In the genomic region with DNA sequence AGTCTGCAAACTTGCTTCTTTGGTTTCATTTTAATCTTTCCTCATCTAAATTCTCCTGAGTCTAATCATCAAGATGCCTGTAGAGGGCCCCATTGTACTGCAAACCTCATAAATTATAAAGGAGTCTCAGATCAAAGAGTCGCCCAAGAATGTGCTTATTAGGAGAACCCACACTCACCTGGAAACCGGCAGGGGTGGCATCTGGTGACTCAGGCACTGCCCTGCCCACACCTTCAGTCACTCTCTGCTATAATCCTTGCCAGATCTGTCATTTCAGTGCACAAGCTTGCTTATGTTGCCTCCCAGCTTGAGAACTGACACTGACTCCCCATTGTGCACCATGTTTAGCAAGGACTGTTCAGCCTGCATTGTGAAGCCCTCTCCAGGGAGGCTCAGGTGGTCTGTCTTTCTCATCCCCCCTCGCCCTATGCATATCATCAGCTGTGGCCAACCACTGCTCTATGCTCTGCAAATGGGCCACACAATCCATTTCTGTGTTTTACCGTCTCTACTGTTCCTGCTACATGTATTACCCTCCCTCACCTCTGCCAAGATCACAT, we compare ENCODE assay signal across 8 cellular contexts. TPM values are rescaled to one million over a fixed set of nuclear protein-coding genes. Genes with fewer than 3 reads are reported as not detected.
A peak's percentile ranks its signal among the peaks of the same experiment; 100 is the strongest.
DNase-seq lines count a peak whose midpoint lies in the region; ATAC-seq, FAIRE-seq and TF ChIP-seq lines count a peak whose summit lies in the region.

No MANE protein-coding gene starts in this region.

- H3K4me3 ChIP-seq in HL-60 (replicated peaks; ENCODE audit: insufficient read depth, low read length) (no peak overlapping the region), GM12878 (no peak overlapping the region), MG63 (no peak overlapping the region)

- TF ChIP-seq CTCF in HL-60 (IDR thresholded peaks at IDR 0.05; ENCODE audit: insufficient read depth, low read length) (peak; percentile 21), GM12878 (IDR thresholded peaks at IDR 0.05 in 2 of 3, conservative IDR thresholded peaks at IDR 0.05 in 1 of 3; ENCODE audit: control insufficient read depth in 2 of 3, extremely low read depth in 1 of 3, insufficient read depth in 1 of 3, low read depth in 3 of 3, low read length in 3 of 3) (peak; percentile 39 to 58 (median 50); a peak in 5 of 6 replicates)

- H3K9ac ChIP-seq in GM12878 (ENCODE audit: control insufficient read depth, insufficient read depth, low read length), result no peak overlapping the region

- CTCF ChIA-PET in GM12878 (lab: Yijun Ruan, JAX), result interaction anchor here (0.5 to 3.7 kb wide), 36 partner anchors 12 to 1527 kb away, joined by 3 to 47 read pairs (median 5); a partner anchor contains a TSS

- peak; percentile 89 for TF ChIP-seq RAD21 in GM12878 (IDR thresholded peaks at IDR 0.05; ENCODE audit: insufficient read depth, low read depth, low read length)

- RAD21 ChIA-PET in GM12878 (lab: Charles Lee; ENCODE audit: unreplicated experiment), result interaction anchor here (1.6 to 4.0 kb wide), 6 partner anchors 57 to 354 kb away, joined by 5 to 22 read pairs (median 7); no protein-coding TSS in a partner anchor

- TF ChIP-seq POLR2A in GM12878 (IDR thresholded peaks at IDR 0.05; ENCODE audit: low read depth, low read length), result no peak

- no peak for TF ChIP-seq EP300 in GM12878 (IDR thresholded peaks at IDR 0.05; ENCODE audit: borderline replicate concordance in 1 of 2, control insufficient read depth in 1 of 2, low read depth in 2 of 2, low read length in 2 of 2)

- peak overlapping the region; percentile 18; the same call in 1 of the 2 replicates for H3K4me2 ChIP-seq in GM12878 (ENCODE audit: control insufficient read depth, insufficient read depth)

- 13% methylated on average over 4 of the region's 4 CpGs for WGBS in GM12878 (ENCODE audit: insufficient coverage, insufficient replicate concordance, low lambda C conversion rate, missing lambda C conversion rate)

- POLR2A ChIA-PET in GM12878 (lab: Charles Lee), result no interaction called here

- no peaks in the 10 kb centered on the region for H3K36me3 ChIP-seq in GM12878 (ENCODE audit: control insufficient read depth in 2 of 2, insufficient read depth in 2 of 2, low read length in 1 of 2)
- H3K36me3 ChIP-seq in MG63, result no peaks in the 10 kb centered on the region

- H3K27ac ChIP-seq in HL-60 (replicated peaks) (no peak overlapping the region), GM12878 (ENCODE audit: control insufficient read depth, insufficient read depth) (no peak overlapping the region)

- in situ Hi-C loops in GM12878 (cut with MboI), result loop anchor here (5.0 kb wide), 1 partner anchor 352 kb away; no protein-coding TSS in a partner anchor

- no peaks in the 10 kb centered on the region for H3K4me1 ChIP-seq in GM12878 (ENCODE audit: control insufficient read depth, insufficient read depth, low read length)

- ATAC-seq in GM21381 (IDR thresholded peaks at IDR 0.05; ENCODE audit: unreplicated experiment), result peak; percentile 79
- peak; percentile 90 for ATAC-seq in GM12878

- peak; percentile 35 for FAIRE-seq in GM12878 (lab: Jason Lieb, UNC)

- intact Hi-C loops in GM12878 (cut with micrococcal nuclease; ENCODE audit: unreplicated experiment), result loop anchor here (1.0 to 2.0 kb wide), 4 partner anchors 50 to 351 kb away; no protein-coding TSS in a partner anchor

- H2AFZ ChIP-seq in GM12878 (ENCODE audit: control insufficient read depth, low read depth, low read length), result no peak overlapping the region

- H3K27me3 ChIP-seq in HL-60 (ENCODE audit: insufficient read depth, poor library complexity, severe bottlenecking) (no peaks in the 10 kb centered on the region), GM12878 (replicated peaks in 1 of 2; ENCODE audit: control insufficient read depth in 2 of 2, insufficient read depth in 2 of 2, low read length in 1 of 2) (0 out of 4 replicates have a peak, but pooled peaks cover 0 to 3% of the 10 kb centered on the region in 2 experiments), MG63 (no peaks in the 10 kb centered on the region)

- no peaks in the 10 kb centered on the region for H4K20me1 ChIP-seq in GM12878 (ENCODE audit: control insufficient read depth, insufficient read depth)

- SMC1A ChIA-PET in GM12878 (lab: Charles Lee; ENCODE audit: uncharacterized antibody, unreplicated experiment), result interaction anchor here (0.6 to 4.5 kb wide), 20 partner anchors 9 to 555 kb away, joined by 3 to 34 read pairs (median 4); a partner anchor contains a TSS

- no peaks in the 10 kb centered on the region for H3K79me2 ChIP-seq in GM12878 (ENCODE audit: control insufficient read depth, insufficient read depth, low read length)

- H3K9me3 ChIP-seq in GM12878 (replicated peaks; ENCODE audit: control insufficient read depth, insufficient read depth, low read length), result no peaks in the 10 kb centered on the region
- H3K9me3 ChIP-seq in MG63, result no peaks in the 10 kb centered on the region

- BruUV-seq in GM12878 (replicated peaks; lab: Mats Ljungman, UMichigan), result no TSS peak

- DNase-seq in EL, result peak; percentile 70
- DNase-seq in HL-60 (ENCODE audit: low read depth in 1 of 2, low spot score in 1 of 2), result peak in 1 of 2 experiments; percentile 39
- peak; percentile 92 for DNase-seq in OCI-M1 (lab: John Stamatoyannopoulos, UW)
- DNase-seq in GM12878 (ENCODE audit: low read depth, low spot score), result peak; percentile 9
- DNase-seq in islet precursor cell, result peak; percentile 83
- DNase-seq in stimulated activated CD4-positive, alpha-beta T cell treated with anti-CD3 and anti-CD28 coated beads, TNF-alpha, amount 100 ng/mL, for 4 hours (ENCODE audit: low read depth in 3 of 3), result peak in 2 of 3 experiments; percentile 8 to 18
- no peak for DNase-seq in MG63

TF ChIP-seq in GM12878, 131 proteins besides CTCF, POLR2A, EP300 and RAD21:
- no peak for TF ChIP-seq SIN3A (IDR thresholded peaks at IDR 0.05; ENCODE audit: low read depth, low read length)
- peak; percentile 19; the same call in 1 of the 2 replicates for TF ChIP-seq SMC3 (IDR thresholded peaks at IDR 0.05; ENCODE audit: borderline replicate concordance, low read length)
TF ChIP-seq in GM12878: peak in this region for 1.

RNA-seq across cellular contexts. Expression of a gene that starts 12.4 kb away (rescaled TPM):
- 0.83 and 2.8 TPM in 2 replicates for total RNA-seq in GM12878 (2013; cell fraction: nucleolus; rRNA removed)
- not detected in 2 replicates for total RNA-seq in GM12878 (2014; rRNA removed)
- total RNA-seq in GM12878 (2014; rRNA removed; fragmentation: Illumina TruSeq; extraction: Trizol), result 0.54 TPM in 1 of 2 replicates, not detected in the other
- not detected in 2 replicates for total RNA-seq in GM12878 (2021)
- not detected for polyA plus RNA-seq in GM12878 (2011; ENCODE audit: low read depth)
- polyA plus RNA-seq in GM12878 (2011; rRNA removed), result 0.42 and 0.45 TPM in 2 replicates
- 0.04 TPM in 1 of 2 replicates, not detected in the other for polyA plus RNA-seq in GM12878 (2011; cell fraction: cytosol; rRNA removed)
- polyA plus RNA-seq in GM12878 (2011; cell fraction: nucleus; rRNA removed), result 0.25 and 0.27 TPM in 2 replicates
- not detected in 2 replicates for polyA plus RNA-seq in GM12878 (2012)
- polyA plus RNA-seq in GM12878 (2014; fragmentation: Illumina TruSeq; extraction: Trizol), result 0.12 TPM in 1 of 2 replicates, not detected in the other
- under 1 TPM in 1 of 2 experiments, not detected in 1; 0.06 TPM for polyA plus RNA-seq in GM12878 (2014; fragmentation: Nextera tagmentation; extraction: Ambion mirVana)
- not detected in 2 replicates for polyA plus RNA-seq in GM12878 (2014; rRNA removed)
- not detected for polyA plus RNA-seq in GM12878 (2016; fragmentation: Nextera tagmentation; extraction: Ambion mirVana)
- polyA minus RNA-seq in GM12878 (2011; rRNA and poly(A)+ RNA removed), result 0.21 and 0.66 TPM in 2 replicates
- polyA minus RNA-seq in GM12878 (2011; cell fraction: cytosol; rRNA and poly(A)+ RNA removed), result not detected in 2 replicates
- 0.36 and 1.1 TPM in 2 replicates for polyA minus RNA-seq in GM12878 (2011; cell fraction: nucleus; rRNA and poly(A)+ RNA removed)
- total RNA-seq in MG63 (2014; rRNA removed; shearing (Covaris generic); ENCODE audit: low replicate concordance), result not detected in 2 replicates

RNA-seq across cellular contexts. Expression of a gene that starts 44.3 kb away (rescaled TPM):
- not detected in 2 replicates for total RNA-seq in GM12878 (2013; cell fraction: nucleolus; rRNA removed)
- total RNA-seq in GM12878 (2014; rRNA removed) (not detected in 2 replicates), GM12878 (2014; rRNA removed; fragmentation: Illumina TruSeq; extraction: Trizol) (not detected in 2 replicates), GM12878 (2021) (0.05 TPM in 1 of 2 replicates, not detected in the other)
- polyA plus RNA-seq in GM12878 (2011; ENCODE audit: low read depth), result not detected
- polyA plus RNA-seq in GM12878 (2011; rRNA removed) (not detected in 2 replicates), GM12878 (2014; fragmentation: Illumina TruSeq; extraction: Trizol) (not detected in 2 replicates), GM12878 (2014; fragmentation: Nextera tagmentation; extraction: Ambion mirVana) (not detected), GM12878 (2014; rRNA removed) (not detected in 2 replicates), GM12878 (2016; fragmentation: Nextera tagmentation; extraction: Ambion mirVana) (not detected)
- polyA plus RNA-seq in GM12878 (2011; cell fraction: cytosol; rRNA removed), result not detected in 2 replicates
- not detected in 2 replicates for polyA plus RNA-seq in GM12878 (2011; cell fraction: nucleus; rRNA removed)
- polyA plus RNA-seq in GM12878 (2012), result 0.03 and 0.06 TPM in 2 replicates
- not detected in 2 replicates for polyA minus RNA-seq in GM12878 (2011; rRNA and poly(A)+ RNA removed)
- polyA minus RNA-seq in GM12878 (2011; cell fraction: cytosol; rRNA and poly(A)+ RNA removed), result not detected in 2 replicates
- polyA minus RNA-seq in GM12878 (2011; cell fraction: nucleus; rRNA and poly(A)+ RNA removed), result not detected in 2 replicates
- not detected in 2 replicates for total RNA-seq in MG63 (2014; rRNA removed; shearing (Covaris generic); ENCODE audit: low replicate concordance)
